8 cellular contexts compared by ENCODE assay signal in the genomic region with DNA sequence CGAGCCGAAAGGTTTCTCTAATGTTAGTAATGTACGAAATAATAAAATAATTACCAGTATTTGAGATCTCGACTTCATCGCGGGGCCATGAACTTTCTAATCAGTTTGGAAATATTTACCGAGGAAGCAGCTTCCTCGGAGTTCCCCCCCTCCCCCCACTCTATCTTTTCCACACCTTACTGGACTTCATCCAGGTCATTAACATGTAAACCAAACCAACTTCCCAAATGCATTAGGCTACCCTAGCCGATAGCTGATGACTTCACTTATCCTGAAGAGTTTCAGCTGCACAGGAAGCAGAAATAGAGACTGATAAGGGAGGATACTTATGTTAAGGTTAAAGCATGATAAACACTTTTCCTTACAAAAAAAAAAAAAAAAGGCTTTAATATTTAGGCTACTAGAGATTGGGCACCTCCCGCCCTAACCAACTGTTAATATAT. TPM values are rescaled to one million over a fixed set of nuclear protein-coding genes. Genes with fewer than 3 reads are reported as not detected.
DNase-seq lines count a peak whose midpoint lies in the region; ATAC-seq lines count a peak whose summit lies in the region.

No MANE protein-coding gene starts in this region.

- peak overlapping the region; percentile 82 to 99 for H3K4me3 Mint-ChIP-seq in activated T-cell treated with anti-CD3 and anti-CD28 coated beads, Interleukin-2, amount 50 U/mL, for 72 hours
- peak overlapping the region; percentile 87 for H3K4me3 Mint-ChIP-seq in activated T-helper 1 cell treated with anti-CD3 and anti-CD28 coated beads, Interleukin-12 subunit alpha, Interleukin-12 subunit beta, Interleukin-2, Interleukin-4 antibody, amounts not matched to agents 30 ng/mL and 10 ng/mL and 1 ng/mL, durations not matched to agents 14 hours and 24 hours and 36 hours
- H3K4me3 Mint-ChIP-seq in immature natural killer cell: peak overlapping the region; percentile 93 to 100 (median 96)

- intact Hi-C loops in activated T-helper 1 cell treated with anti-CD3 and anti-CD28 coated beads, Interleukin-12 subunit alpha, Interleukin-12 subunit beta, Interleukin-2, Interleukin-4 antibody, amounts not matched to agents 30 ng/mL and 10 ng/mL and 1 ng/mL, durations not matched to agents 14 hours and 24 hours and 36 hours (cut with micrococcal nuclease): loop anchor here (5.0 to 10.0 kb wide), 5 partner anchors 57 to 1670 kb away; a partner anchor contains a TSS

- peaks cover 0 to 6% of the 10 kb centered on the region in 2 donors for H3K36me3 Mint-ChIP-seq in activated T-cell treated with anti-CD3 and anti-CD28 coated beads, Interleukin-2, amount 50 U/mL, for 72 hours (ENCODE audit: insufficient read depth in 2 of 2)
- no peaks in the 10 kb centered on the region for H3K36me3 Mint-ChIP-seq in activated T-helper 1 cell treated with anti-CD3 and anti-CD28 coated beads, Interleukin-12 subunit alpha, Interleukin-12 subunit beta, Interleukin-2, Interleukin-4 antibody, amounts not matched to agents 30 ng/mL and 10 ng/mL and 1 ng/mL, durations not matched to agents 14 hours and 24 hours and 36 hours (ENCODE audit: low read depth)
- H3K36me3 Mint-ChIP-seq in immature natural killer cell: no peaks in the 10 kb centered on the region

- H3K27ac Mint-ChIP-seq in activated T-cell treated with anti-CD3 and anti-CD28 coated beads, Interleukin-2, amount 50 U/mL, for 72 hours: no peak overlapping the region
- H3K27ac Mint-ChIP-seq in activated T-helper 1 cell treated with anti-CD3 and anti-CD28 coated beads, Interleukin-12 subunit alpha, Interleukin-12 subunit beta, Interleukin-2, Interleukin-4 antibody, amounts not matched to agents 30 ng/mL and 10 ng/mL and 1 ng/mL, durations not matched to agents 14 hours and 24 hours and 36 hours: no peak overlapping the region
- H3K27ac Mint-ChIP-seq in immature natural killer cell: no peak overlapping the region

- peak overlapping the region; percentile 84 for H3K27ac ChIP-seq in temporal lobe (ENCODE audit: low read depth, low read length)

- H3K9me3 Mint-ChIP-seq in activated T-cell treated with anti-CD3 and anti-CD28 coated beads, Interleukin-2, amount 50 U/mL, for 72 hours: no peaks in the 10 kb centered on the region
- no peaks in the 10 kb centered on the region for H3K9me3 Mint-ChIP-seq in activated T-helper 1 cell treated with anti-CD3 and anti-CD28 coated beads, Interleukin-12 subunit alpha, Interleukin-12 subunit beta, Interleukin-2, Interleukin-4 antibody, amounts not matched to agents 30 ng/mL and 10 ng/mL and 1 ng/mL, durations not matched to agents 14 hours and 24 hours and 36 hours
- H3K9me3 Mint-ChIP-seq in immature natural killer cell: no peaks in the 10 kb centered on the region

- DNase-seq in activated T-cell treated with anti-CD3 and anti-CD28 coated beads, Interleukin-2, amount 50 U/mL, for 72 hours: no peak
- DNase-seq in activated T-cell treated with anti-CD3 and anti-CD28 coated beads, Interleukin-2, amount 50 U/mL, for 1 hour: no peak
- no peak for DNase-seq in activated T-helper 1 cell treated with anti-CD3 and anti-CD28 coated beads, Interleukin-12 subunit alpha, Interleukin-12 subunit beta, Interleukin-2, Interleukin-4 antibody, amounts not matched to agents 30 ng/mL and 10 ng/mL and 1 ng/mL, durations not matched to agents 14 hours and 24 hours and 36 hours (ENCODE audit: low spot score)
- DNase-seq in immature natural killer cell (no peak), amniotic stem cell (lab: John Stamatoyannopoulos, UW) (no peak)

- H3K27me3 Mint-ChIP-seq in activated T-cell treated with anti-CD3 and anti-CD28 coated beads, Interleukin-2, amount 50 U/mL, for 72 hours (ENCODE audit: low read depth): peaks cover 77% of the 10 kb centered on the region
- peaks cover 71% of the 10 kb centered on the region for H3K27me3 Mint-ChIP-seq in activated T-helper 1 cell treated with anti-CD3 and anti-CD28 coated beads, Interleukin-12 subunit alpha, Interleukin-12 subunit beta, Interleukin-2, Interleukin-4 antibody, amounts not matched to agents 30 ng/mL and 10 ng/mL and 1 ng/mL, durations not matched to agents 14 hours and 24 hours and 36 hours (ENCODE audit: insufficient read depth)
- H3K27me3 Mint-ChIP-seq in immature natural killer cell (ENCODE audit: low read depth in 3 of 3): peaks cover 4 to 13% (median 9%) of the 10 kb centered on the region in 3 donors

- peaks cover 31% of the 10 kb centered on the region for H3K4me1 Mint-ChIP-seq in activated T-cell treated with anti-CD3 and anti-CD28 coated beads, Interleukin-2, amount 50 U/mL, for 72 hours (ENCODE audit: low read depth)
- peaks cover 21% of the 10 kb centered on the region for H3K4me1 Mint-ChIP-seq in activated T-helper 1 cell treated with anti-CD3 and anti-CD28 coated beads, Interleukin-12 subunit alpha, Interleukin-12 subunit beta, Interleukin-2, Interleukin-4 antibody, amounts not matched to agents 30 ng/mL and 10 ng/mL and 1 ng/mL, durations not matched to agents 14 hours and 24 hours and 36 hours (ENCODE audit: low read depth)
- H3K4me1 Mint-ChIP-seq in immature natural killer cell: peaks cover 28 to 53% of the 10 kb centered on the region in 2 donors

- no peak for ATAC-seq in activated T-cell treated with anti-CD3 and anti-CD28 coated beads, Interleukin-2, amount 50 U/mL, for 72 hours (replicated peaks in 1 of 2)
- ATAC-seq in GM21381 (IDR thresholded peaks at IDR 0.05; ENCODE audit: unreplicated experiment): no peak
- no peak for ATAC-seq in HG03139 (IDR thresholded peaks at IDR 0.05; ENCODE audit: unreplicated experiment)

RNA-seq across cellular contexts. Expression of a gene that starts 1.5 kb away (rescaled TPM):
- under 1 TPM; 0.53 to 0.83 TPM for total RNA-seq in activated T-cell treated with anti-CD3 and anti-CD28 coated beads, Interleukin-2, amount 50 U/mL, for 72 hours
- 0.44 and 0.47 TPM in 2 replicates for total RNA-seq in activated T-helper 1 cell treated with anti-CD3 and anti-CD28 coated beads, Interleukin-12 subunit alpha, Interleukin-12 subunit beta, Interleukin-2, Interleukin-4 antibody, amounts not matched to agents 30 ng/mL and 10 ng/mL and 1 ng/mL, durations not matched to agents 14 hours and 24 hours and 36 hours
- 1 to 10 TPM; 2.1 to 9.6 (median 8.4) TPM for polyA plus RNA-seq in immature natural killer cell
- 951 TPM for total RNA-seq in temporal lobe

Comparison
In these comparisons a context has a peak if more than half of its experiments do, and no peak if none do; other contexts are left out.
1. RNA of a gene that starts 1.5 kb away (total RNA-seq): 951 TPM in temporal lobe (single experiment); 0.53 to 0.83 TPM in activated T-cell treated with anti-CD3 and anti-CD28 coated beads, Interleukin-2, amount 50 U/mL, for 72 hours and 0.44 to 0.47 TPM in activated T-helper 1 cell treated with anti-CD3 and anti-CD28 coated beads, Interleukin-12 subunit alpha, Interleukin-12 subunit beta, Interleukin-2, Interleukin-4 antibody, amounts not matched to agents 30 ng/mL and 10 ng/mL and 1 ng/mL, durations not matched to agents 14 hours and 24 hours and 36 hours; every median in the first group is over 100 times any median in the second.
2. Peak in every context shown above with its lines, with median percentiles within 50 percentile points of each other: H3K4me3 Mint-ChIP-seq.